Comparison of ENCODE assay signal across 11 cellular contexts in the genomic region with DNA sequence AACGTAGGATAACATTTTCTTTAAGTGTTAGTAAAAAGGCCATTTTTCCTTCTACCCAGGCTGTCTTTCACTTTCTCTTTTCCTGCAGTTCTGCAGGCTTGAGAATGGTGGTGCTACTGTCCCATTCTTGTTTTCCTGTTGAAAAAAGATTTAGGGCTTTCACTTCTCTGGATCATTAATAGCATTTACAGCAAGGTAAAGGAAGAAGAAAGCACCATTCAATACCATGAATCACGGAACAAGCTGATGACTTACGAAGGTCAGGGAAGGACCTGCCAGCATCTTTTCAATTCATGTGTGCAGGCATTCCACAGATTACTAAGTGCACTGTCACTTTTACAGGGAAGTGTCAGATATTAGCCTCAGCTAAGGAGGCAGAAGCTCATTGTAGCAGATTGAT.
A peak's percentile ranks its signal among the peaks of the same experiment; 100 is the strongest.
DNase-seq lines count a peak whose midpoint lies in the region; ATAC-seq and TF ChIP-seq lines count a peak whose summit lies in the region.
"Had no signal": no experiment of that assay in that cellular context is flagged by ENCODE, and none has a peak within 500 bp of the region (broad histone marks: within the 10 kb centered on the region; RNA-seq: fewer than 3 reads in every experiment).

No MANE protein-coding gene starts in this region.

- peaks cover 6% of the 10 kb centered on the region for H3K27me3 Mint-ChIP-seq in endodermal cell (ENCODE audit: insufficient read depth)
- H3K27me3 Mint-ChIP-seq in nephron (ENCODE audit: low read depth) = no peaks in the 10 kb centered on the region
- H3K27me3 Mint-ChIP-seq in CD4-positive, alpha-beta T cell = peaks cover 3% of the 10 kb centered on the region
- no peaks in the 10 kb centered on the region for H3K27me3 Mint-ChIP-seq in activated CD4-positive, alpha-beta T cell treated with anti-CD3 and anti-CD28 coated beads, Interleukin-2, amount 10 ng/mL, durations not matched to agents 24 days and 14 days
- H3K27me3 Mint-ChIP-seq in Caco-2 (ENCODE audit: insufficient read depth, unreplicated experiment) = peaks cover 3% of the 10 kb centered on the region

- peaks cover 6% of the 10 kb centered on the region for H3K9me3 Mint-ChIP-seq in endodermal cell
- no peaks in the 10 kb centered on the region for H3K9me3 Mint-ChIP-seq in nephron
- peaks cover 11% of the 10 kb centered on the region for H3K9me3 Mint-ChIP-seq in CD4-positive, alpha-beta T cell
- H3K9me3 Mint-ChIP-seq in activated CD4-positive, alpha-beta T cell treated with anti-CD3 and anti-CD28 coated beads, Interleukin-2, amount 10 ng/mL, durations not matched to agents 24 days and 14 days = no peaks in the 10 kb centered on the region
- no peaks in the 10 kb centered on the region for H3K9me3 Mint-ChIP-seq in Caco-2 (ENCODE audit: unreplicated experiment)

- H3K36me3 ChIP-seq in endodermal cell (ENCODE audit: control insufficient read depth, insufficient read depth, low read length) = no peaks in the 10 kb centered on the region
- H3K36me3 ChIP-seq in Caco-2 (ENCODE audit: control insufficient read depth, insufficient read depth, low read length) = no peaks in the 10 kb centered on the region

- H3K36me3 Mint-ChIP-seq in endodermal cell (ENCODE audit: low read depth) = no peaks in the 10 kb centered on the region
- no peaks in the 10 kb centered on the region for H3K36me3 Mint-ChIP-seq in nephron (ENCODE audit: low read depth)
- no peaks in the 10 kb centered on the region for H3K36me3 Mint-ChIP-seq in CD4-positive, alpha-beta T cell (ENCODE audit: low read depth)
- no peaks in the 10 kb centered on the region for H3K36me3 Mint-ChIP-seq in activated CD4-positive, alpha-beta T cell treated with anti-CD3 and anti-CD28 coated beads, Interleukin-2, amount 10 ng/mL, durations not matched to agents 24 days and 14 days (ENCODE audit: low read depth)
- H3K36me3 Mint-ChIP-seq in Caco-2 (ENCODE audit: insufficient read depth, unreplicated experiment) = no peaks in the 10 kb centered on the region
- H3K36me3 Mint-ChIP-seq: stimulated activated effector memory CD8-positive, alpha-beta T cell treated with anti-CD3 and anti-CD28 coated beads, Interleukin-12 subunit alpha, Interleukin-12 subunit beta, amount 100 ng/mL, for 72 hours had no signal

- H3K4me1 ChIP-seq in endodermal cell (ENCODE audit: control insufficient read depth, insufficient read depth, low read length) (peaks cover 3% of the 10 kb centered on the region), Caco-2 (no peaks in the 10 kb centered on the region)

- H3K4me3 Mint-ChIP-seq in endodermal cell = no peak overlapping the region
- no peak overlapping the region for H3K4me3 Mint-ChIP-seq in nephron
- H3K4me3 Mint-ChIP-seq in CD4-positive, alpha-beta T cell = no peak overlapping the region
- H3K4me3 Mint-ChIP-seq in activated CD4-positive, alpha-beta T cell treated with anti-CD3 and anti-CD28 coated beads, Interleukin-2, amount 10 ng/mL, durations not matched to agents 24 days and 14 days = no peak overlapping the region
- H3K4me3 Mint-ChIP-seq in Caco-2 (ENCODE audit: unreplicated experiment) = no peak overlapping the region
- H3K4me3 Mint-ChIP-seq: stimulated activated effector memory CD8-positive, alpha-beta T cell treated with anti-CD3 and anti-CD28 coated beads, Interleukin-12 subunit alpha, Interleukin-12 subunit beta, amount 100 ng/mL, for 72 hours had no signal

- CTCF ChIA-PET in CD4-positive, alpha-beta T cell (lab: Charles Lee) = no interaction called here
- CTCF ChIA-PET in Caco-2 (lab: Charles Lee) = no interaction called here

- POLR2A ChIA-PET in CD4-positive, alpha-beta T cell (lab: Charles Lee) = no interaction called here
- POLR2A ChIA-PET in Caco-2 (lab: Charles Lee) = no interaction called here

- H3K27ac Mint-ChIP-seq in endodermal cell = no peak overlapping the region
- peak overlapping the region; percentile 90 to 92 (median 91) for H3K27ac Mint-ChIP-seq in nephron
- no peak overlapping the region for H3K27ac Mint-ChIP-seq in CD4-positive, alpha-beta T cell
- no peak overlapping the region for H3K27ac Mint-ChIP-seq in activated CD4-positive, alpha-beta T cell treated with anti-CD3 and anti-CD28 coated beads, Interleukin-2, amount 10 ng/mL, durations not matched to agents 24 days and 14 days
- H3K27ac Mint-ChIP-seq in Caco-2 (ENCODE audit: unreplicated experiment) = no peak overlapping the region
- H3K27ac Mint-ChIP-seq: stimulated activated effector memory CD8-positive, alpha-beta T cell treated with anti-CD3 and anti-CD28 coated beads, Interleukin-12 subunit alpha, Interleukin-12 subunit beta, amount 100 ng/mL, for 72 hours had no signal

- no peak for ATAC-seq in CD4-positive, alpha-beta T cell (ENCODE audit: poor library complexity)
- no peak for ATAC-seq in GM21390 (IDR thresholded peaks at IDR 0.05; ENCODE audit: unreplicated experiment)
- ATAC-seq: stimulated activated effector memory CD8-positive, alpha-beta T cell treated with anti-CD3 and anti-CD28 coated beads, Interleukin-12 subunit alpha, Interleukin-12 subunit beta, amount 100 ng/mL, for 72 hours had no signal

- H3K9me3 ChIP-seq in endodermal cell (ENCODE audit: control insufficient read depth, low read length) (peaks cover 6% of the 10 kb centered on the region), Caco-2 (no peaks in the 10 kb centered on the region)
- no peaks in the 10 kb centered on the region for H3K9me3 ChIP-seq in CD4-positive, alpha-beta T cell (ENCODE audit: control insufficient read depth, low read length)

- 38 to 43% methylated on average over 3 of the region's 3 CpGs for WGBS in endodermal cell (ENCODE audit: insufficient coverage in 1 of 2, insufficient read length in 1 of 2), 2 experiments

- DNase-seq in Ammon's horn (ENCODE audit: low spot score) (peak; percentile 43), M059J (ENCODE audit: low read depth) (peak; percentile 1), endodermal cell (peak; percentile 51), Caco-2 (no peak)
- DNase-seq in CD4-positive, alpha-beta T cell = no peak
- DNase-seq in activated CD4-positive, alpha-beta T cell treated with anti-CD3 and anti-CD28 coated beads, Interleukin-2, amount 10 ng/mL, durations not matched to agents 24 days and 14 days = no peak
- DNase-seq: activated T-cell treated with anti-CD3 and anti-CD28 coated beads for 4 hours had no signal

- intact Hi-C loops in CD4-positive, alpha-beta T cell (cut with DNase I, micrococcal nuclease) = no loop called here
- intact Hi-C loops in activated CD4-positive, alpha-beta T cell treated with anti-CD3 and anti-CD28 coated beads, Interleukin-2, amount 10 ng/mL, durations not matched to agents 24 days and 14 days (cut with micrococcal nuclease) = no loop called here
- intact Hi-C loops in Caco-2 (cut with micrococcal nuclease; ENCODE audit: unreplicated experiment) = loop anchor here (5.0 to 10.0 kb wide), 3 partner anchors 131 to 639 kb away; no protein-coding TSS in a partner anchor

- H3K27me3 ChIP-seq in endodermal cell (ENCODE audit: control insufficient read depth, insufficient read depth, low read length, poor library complexity, severe bottlenecking) = no peaks in the 10 kb centered on the region
- no peaks in the 10 kb centered on the region for H3K27me3 ChIP-seq in CD4-positive, alpha-beta T cell (ENCODE audit: control insufficient read depth, insufficient read depth, low read length)
- no peaks in the 10 kb centered on the region for H3K27me3 ChIP-seq in Caco-2 (replicated peaks; ENCODE audit: control insufficient read depth, insufficient read depth, low read length)

- no peak overlapping the region for H3K4me3 ChIP-seq in endodermal cell (ENCODE audit: low read length)
- no peak overlapping the region for H3K4me3 ChIP-seq in Caco-2 (ENCODE audit: low read depth, low read length)

- H3K4me1 Mint-ChIP-seq in endodermal cell = peaks cover 7% of the 10 kb centered on the region
- peaks cover 42% of the 10 kb centered on the region for H3K4me1 Mint-ChIP-seq in nephron
- no peaks in the 10 kb centered on the region for H3K4me1 Mint-ChIP-seq in CD4-positive, alpha-beta T cell (ENCODE audit: low read depth)
- H3K4me1 Mint-ChIP-seq in activated CD4-positive, alpha-beta T cell treated with anti-CD3 and anti-CD28 coated beads, Interleukin-2, amount 10 ng/mL, durations not matched to agents 24 days and 14 days = no peaks in the 10 kb centered on the region
- no peaks in the 10 kb centered on the region for H3K4me1 Mint-ChIP-seq in Caco-2 (ENCODE audit: low read depth, unreplicated experiment)
- H3K4me1 Mint-ChIP-seq: stimulated activated effector memory CD8-positive, alpha-beta T cell treated with anti-CD3 and anti-CD28 coated beads, Interleukin-12 subunit alpha, Interleukin-12 subunit beta, amount 100 ng/mL, for 72 hours had no signal

- no peak overlapping the region for H3K9ac ChIP-seq in endodermal cell (ENCODE audit: extremely low read depth, low read length, poor library complexity, severe bottlenecking)
- H3K9ac ChIP-seq: KMS-11 had no signal

- H3K27ac ChIP-seq in endodermal cell (ENCODE audit: low read depth, low read length) = no peak overlapping the region
- H3K27ac ChIP-seq in CD4-positive, alpha-beta T cell (ENCODE audit: low read depth, low read length) = no peak overlapping the region
- H3K27ac ChIP-seq: KMS-11 had no signal

- TF ChIP-seq CTCF in endodermal cell (conservative IDR thresholded peaks at IDR 0.05) (peak; percentile 82), nephron (IDR thresholded peaks at IDR 0.05; ENCODE audit: unreplicated experiment in 3 of 3) (peak; percentile 43 to 52 (median 49)), Caco-2 (IDR thresholded peaks at IDR 0.05; ENCODE audit: insufficient read depth in 1 of 2, low read depth in 1 of 2, low read length in 1 of 2, severe bottlenecking in 1 of 2, unreplicated experiment in 1 of 2) (peak in 1 of 2 experiments; percentile 8)
- TF ChIP-seq CTCF in CD4-positive, alpha-beta T cell (IDR thresholded peaks at IDR 0.05) = no peak

- no TSS peak for BruUV-seq in Caco-2 (replicated peaks; lab: Mats Ljungman, UMichigan)

Comparison
In these comparisons a context has a peak if more than half of its experiments do, and no peak if none do; other contexts are left out.
1. DNase-seq: peak in Ammon's horn (single experiment), M059J (single experiment) and endodermal cell (single experiment); none in CD4-positive, alpha-beta T cell (0 of 10), activated CD4-positive, alpha-beta T cell treated with anti-CD3 and anti-CD28 coated beads, Interleukin-2, amount 10 ng/mL, durations not matched to agents 24 days and 14 days (single experiment) and Caco-2 (0 of 2).
2. H3K27ac Mint-ChIP-seq: peak in nephron (3 of 3); none in endodermal cell (single experiment), CD4-positive, alpha-beta T cell (single experiment), activated CD4-positive, alpha-beta T cell treated with anti-CD3 and anti-CD28 coated beads, Interleukin-2, amount 10 ng/mL, durations not matched to agents 24 days and 14 days (single experiment) and Caco-2 (single experiment).